Comparison of ENCODE assay signal across 8 cellular contexts in genomic region chr11:35077709-35078695, GRCh38.
DNase-seq lines count a peak whose midpoint lies in the region; ATAC-seq and TF ChIP-seq lines count a peak whose summit lies in the region.

No MANE protein-coding gene starts in this region.

- peak overlapping the region; percentile 97 for H3K27ac Mint-ChIP-seq in activated naive CD8-positive, alpha-beta T cell treated with anti-CD3 and anti-CD28 coated beads, Interleukin-2, amount 10 ng/mL, durations not matched to agents 7 days and 5 days

- POLR2A ChIA-PET in activated naive CD8-positive, alpha-beta T cell treated with anti-CD3 and anti-CD28 coated beads, Interleukin-2, amount 10 ng/mL, durations not matched to agents 7 days and 5 days (lab: Charles Lee), result interaction anchor here (0.5 to 1.9 kb wide), 15 partner anchors 10 to 88 kb away, joined by 3 to 15 read pairs (median 4); partner anchors contain the start of gene CD44

- H3K36me3 Mint-ChIP-seq in activated naive CD8-positive, alpha-beta T cell treated with anti-CD3 and anti-CD28 coated beads, Interleukin-2, amount 10 ng/mL, durations not matched to agents 7 days and 5 days, result peaks cover 27% of the 10 kb centered on the region

- H3K9me3 Mint-ChIP-seq in activated naive CD8-positive, alpha-beta T cell treated with anti-CD3 and anti-CD28 coated beads, Interleukin-2, amount 10 ng/mL, durations not matched to agents 7 days and 5 days, result peaks cover 8% of the 10 kb centered on the region

- H3K9me3 ChIP-seq in OCI-LY3 (ENCODE audit: insufficient read depth, low read length) (no peaks in the 10 kb centered on the region), skeletal muscle satellite cell (replicated peaks; ENCODE audit: low read length) (no peaks in the 10 kb centered on the region)

- peaks cover 66% of the 10 kb centered on the region for H3K4me1 Mint-ChIP-seq in activated naive CD8-positive, alpha-beta T cell treated with anti-CD3 and anti-CD28 coated beads, Interleukin-2, amount 10 ng/mL, durations not matched to agents 7 days and 5 days

- H3K27me3 Mint-ChIP-seq in activated naive CD8-positive, alpha-beta T cell treated with anti-CD3 and anti-CD28 coated beads, Interleukin-2, amount 10 ng/mL, durations not matched to agents 7 days and 5 days, result no peaks in the 10 kb centered on the region

- peak overlapping the region; percentile 66 for H3K4me2 ChIP-seq in OCI-LY3 (ENCODE audit: low read length)
- peak overlapping the region; percentile 51 for H3K4me2 ChIP-seq in skeletal muscle satellite cell (ENCODE audit: low read length)

- peak; percentile 53 for DNase-seq in activated naive CD8-positive, alpha-beta T cell treated with anti-CD3 and anti-CD28 coated beads, Interleukin-2, amount 10 ng/mL, durations not matched to agents 7 days and 5 days
- no peak for DNase-seq in pons (ENCODE audit: low spot score)
- no peak for DNase-seq in nucleus accumbens (lab: John Stamatoyannopoulos, UW)
- DNase-seq in H7, result no peak

- peak overlapping the region; percentile 81 for H3K4me3 Mint-ChIP-seq in activated naive CD8-positive, alpha-beta T cell treated with anti-CD3 and anti-CD28 coated beads, Interleukin-2, amount 10 ng/mL, durations not matched to agents 7 days and 5 days

- no peaks in the 10 kb centered on the region for H4K20me1 ChIP-seq in OCI-LY3 (ENCODE audit: insufficient read depth, low read length)

- peak overlapping the region; percentile 96 for H3K27ac ChIP-seq in OCI-LY3 (ENCODE audit: low read length)

- H3K27me3 ChIP-seq in OCI-LY3 (ENCODE audit: low read depth, low read length), result no peaks in the 10 kb centered on the region
- H3K27me3 ChIP-seq in skeletal muscle satellite cell (ENCODE audit: control insufficient read depth, insufficient read depth, low read length), result no peaks in the 10 kb centered on the region
- no peaks in the 10 kb centered on the region for H3K27me3 ChIP-seq in H7 (ENCODE audit: control insufficient read depth, insufficient read depth, low read length)

- H3K9ac ChIP-seq in OCI-LY3 (ENCODE audit: low read length) (peak overlapping the region; percentile 57), skeletal muscle satellite cell (ENCODE audit: low read depth, low read length) (peak overlapping the region; percentile 54)

- H3K4me1 ChIP-seq in OCI-LY3 (ENCODE audit: low read length) (peaks cover 83% of the 10 kb centered on the region), skeletal muscle satellite cell (ENCODE audit: control insufficient read depth, insufficient read depth, low read length) (peaks cover 60% of the 10 kb centered on the region)

- H3K36me3 ChIP-seq in OCI-LY3 (replicated peaks; ENCODE audit: low read depth, low read length) (peaks cover 7% of the 10 kb centered on the region), skeletal muscle satellite cell (ENCODE audit: insufficient read depth, low read length) (no peaks in the 10 kb centered on the region), H7 (replicated peaks; ENCODE audit: control insufficient read depth, insufficient read depth, low read length) (no peaks in the 10 kb centered on the region)

- H3K4me3 ChIP-seq in OCI-LY3 (ENCODE audit: low read length) (peak overlapping the region; percentile 51), skeletal muscle satellite cell (ENCODE audit: low read length) (peak overlapping the region; percentile 31), H7 (ENCODE audit: insufficient read depth, low read depth, low read length) (no peak overlapping the region)

- peaks cover 18% of the 10 kb centered on the region for H3K79me2 ChIP-seq in OCI-LY3 (ENCODE audit: low read length)

- no peak overlapping the region for H2AFZ ChIP-seq in OCI-LY3 (ENCODE audit: low read depth, low read length)

- no peak for TF ChIP-seq CTCF in OCI-LY3 (IDR thresholded peaks at IDR 0.05; ENCODE audit: low read depth, low read length)

- ATAC-seq in GM18519 (IDR thresholded peaks at IDR 0.05; ENCODE audit: low FRiP score, unreplicated experiment) (peak; percentile 43), HG02852 (IDR thresholded peaks at IDR 0.05; ENCODE audit: unreplicated experiment) (peak; percentile 42)
- peak; percentile 66 for ATAC-seq in activated naive CD8-positive, alpha-beta T cell treated with anti-CD3 and anti-CD28 coated beads, Interleukin-2, amount 10 ng/mL, durations not matched to agents 7 days and 5 days (ENCODE audit: low read depth)
